11 cellular contexts compared by ENCODE assay signal in genomic region chr11:108973402-108974119, GRCh38.
A peak's percentile ranks its signal among the peaks of the same experiment; 100 is the strongest.
DNase-seq lines count a peak whose midpoint lies in the region; ATAC-seq, FAIRE-seq and TF ChIP-seq lines count a peak whose summit lies in the region.
"Had no signal": no experiment of that assay in that cellular context is flagged by ENCODE, and none has a peak within 500 bp of the region (broad histone marks: within the 10 kb centered on the region; RNA-seq: fewer than 3 reads in every experiment).

No MANE protein-coding gene starts in this region.

- no peak for TF ChIP-seq CTCF in brain microvascular endothelial cell (IDR thresholded peaks at IDR 0.05; ENCODE audit: low read depth, low read length, missing control alignments)

- H3K4me3 ChIP-seq in brain microvascular endothelial cell (ENCODE audit: low read depth, low read length) = no peak overlapping the region

- ATAC-seq in HG02759 (IDR thresholded peaks at IDR 0.05; ENCODE audit: unreplicated experiment) (no peak), GM21737 (IDR thresholded peaks at IDR 0.05; ENCODE audit: unreplicated experiment) (no peak)

- FAIRE-seq in HTR-8/SVneo (lab: Jason Lieb, UNC) = peak; percentile 89

- H3K4me3 Mint-ChIP-seq in T-helper 2 cell treated with Interferon-gamma antibody and Interleukin-4, amounts not matched to agents 5 μg/mL and 100 μg/mL, for 36 hours = no peak overlapping the region
- H3K4me3 Mint-ChIP-seq: brain had no signal

- no peaks in the 10 kb centered on the region for H3K9me3 Mint-ChIP-seq in T-helper 2 cell treated with Interferon-gamma antibody and Interleukin-4, amounts not matched to agents 5 μg/mL and 100 μg/mL, for 36 hours

- H3K27me3 ChIP-seq in brain microvascular endothelial cell (replicated peaks) = no peaks in the 10 kb centered on the region

- peak; percentile 82 for DNase-seq in Caki2 (ENCODE audit: low read depth)
- peak; percentile 70 for DNase-seq in HTR-8/SVneo (ENCODE audit: insufficient read length, low spot score)
- DNase-seq in brain microvascular endothelial cell = peak; percentile 64
- peak; percentile 29 to 88 for DNase-seq in lung microvascular endothelial cell (ENCODE audit: low read depth in 2 of 2)
- DNase-seq in T-helper 2 cell treated with Interferon-gamma antibody and Interleukin-4, amounts not matched to agents 5 μg/mL and 100 μg/mL, for 36 hours (ENCODE audit: low spot score) = no peak
- DNase-seq in amygdala (lab: John Stamatoyannopoulos, UW) = no peak
- DNase-seq: Calu3 had no signal

- in situ Hi-C loops in Caki2 (cut with HindIII; ENCODE audit: low pct_unique_long_range_greater_than_20kb, low sequenced_read_pairs) (no loop called here), brain microvascular endothelial cell (cut with HindIII; ENCODE audit: low pct_ligation_motif_present, low sequenced_read_pairs) (no loop called here)

- H3K27me3 Mint-ChIP-seq in T-helper 2 cell treated with Interferon-gamma antibody and Interleukin-4, amounts not matched to agents 5 μg/mL and 100 μg/mL, for 36 hours (ENCODE audit: low read depth) = no peaks in the 10 kb centered on the region

- H3K36me3 Mint-ChIP-seq in T-helper 2 cell treated with Interferon-gamma antibody and Interleukin-4, amounts not matched to agents 5 μg/mL and 100 μg/mL, for 36 hours (ENCODE audit: low read depth) = no peaks in the 10 kb centered on the region
- H3K36me3 Mint-ChIP-seq: brain had no signal

- no peak overlapping the region for H3K27ac ChIP-seq in brain microvascular endothelial cell
- H3K27ac ChIP-seq: KMS-11 had no signal

- H3K36me3 ChIP-seq in brain microvascular endothelial cell (replicated peaks) = no peaks in the 10 kb centered on the region

- no peaks in the 10 kb centered on the region for H3K4me1 Mint-ChIP-seq in T-helper 2 cell treated with Interferon-gamma antibody and Interleukin-4, amounts not matched to agents 5 μg/mL and 100 μg/mL, for 36 hours (ENCODE audit: low read depth)

- no peak overlapping the region for H3K27ac Mint-ChIP-seq in T-helper 2 cell treated with Interferon-gamma antibody and Interleukin-4, amounts not matched to agents 5 μg/mL and 100 μg/mL, for 36 hours

Comparison
In these comparisons a context has a peak if more than half of its experiments do, and no peak if none do; other contexts are left out.
1. DNase-seq: peak in Caki2 (single experiment), HTR-8/SVneo (single experiment), brain microvascular endothelial cell (single experiment) and lung microvascular endothelial cell (2 of 2); none in T-helper 2 cell treated with Interferon-gamma antibody and Interleukin-4, amounts not matched to agents 5 μg/mL and 100 μg/mL, for 36 hours (single experiment) and amygdala (0 of 56).